13 cellular contexts compared by ENCODE assay signal in the genomic region with DNA sequence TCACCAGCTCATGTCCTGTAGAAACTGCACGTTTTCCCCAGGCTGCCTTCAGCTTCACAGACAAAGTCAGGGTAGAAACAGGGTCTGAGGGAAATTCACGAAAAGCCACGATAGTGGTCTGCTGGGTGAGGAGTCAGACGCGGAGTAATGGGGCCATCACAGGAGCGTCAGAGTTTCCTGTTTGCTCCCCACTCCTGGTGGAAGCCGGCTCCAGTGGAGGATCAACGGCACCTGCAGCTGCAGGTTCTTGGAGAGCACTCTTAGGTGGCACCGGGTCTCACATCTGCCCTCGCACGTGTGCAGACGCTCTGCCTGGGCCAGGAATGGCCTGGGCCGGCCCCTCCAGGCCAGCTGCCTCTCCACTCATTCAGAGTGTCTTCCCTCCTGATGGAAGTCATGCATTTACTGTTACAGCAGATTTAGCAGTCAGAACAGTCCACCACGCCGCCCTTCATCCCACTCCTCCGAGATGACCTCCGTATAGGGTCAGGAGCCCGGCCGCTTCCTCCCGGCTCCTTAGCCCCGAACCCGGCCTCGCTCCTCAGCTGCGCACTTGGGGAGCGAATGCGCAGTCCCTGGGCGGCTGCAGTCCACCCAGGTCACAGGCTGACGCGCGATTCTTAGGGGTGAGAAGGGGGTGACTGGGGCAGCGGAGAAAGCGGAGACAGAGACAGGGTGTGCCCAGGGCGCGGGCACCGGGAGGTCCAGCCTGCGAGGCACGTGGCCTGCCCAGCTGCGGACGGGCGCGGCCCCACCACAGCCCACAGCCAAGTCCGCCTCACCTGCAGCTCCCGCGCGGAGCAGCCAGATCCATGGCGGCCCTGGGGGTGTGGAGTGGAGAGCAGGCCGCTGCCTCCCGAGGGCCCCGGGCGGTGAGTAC.
DNase-seq lines count a peak whose midpoint lies in the region; ATAC-seq and TF ChIP-seq lines count a peak whose summit lies in the region.
"Had no signal": no experiment of that assay in that cellular context is flagged by ENCODE, and none has a peak within 500 bp of the region (broad histone marks: within the 10 kb centered on the region; RNA-seq: fewer than 3 reads in every experiment).

No MANE protein-coding gene starts in this region.

- peaks cover 0 to 7% of the 10 kb centered on the region in 2 donors for H3K27me3 ChIP-seq in tibial artery

- no peak overlapping the region for H3K27ac ChIP-seq in tibial artery

- no peak overlapping the region for H3K27ac Mint-ChIP-seq in activated naive CD8-positive, alpha-beta T cell treated with anti-CD3 and anti-CD28 coated beads, Interleukin-2, amount 10 ng/mL, durations not matched to agents 7 days and 5 days
- H3K27ac Mint-ChIP-seq in activated naive CD8-positive, alpha-beta T cell treated with anti-CD3 and anti-CD28 coated beads, Interleukin-2, amount 50 U/mL, for 24 hours: no peak overlapping the region

- peak; percentile 21 for DNase-seq in activated naive CD8-positive, alpha-beta T cell treated with anti-CD3 and anti-CD28 coated beads, Interleukin-2, amount 10 ng/mL, durations not matched to agents 7 days and 5 days
- no peak for DNase-seq in activated naive CD8-positive, alpha-beta T cell treated with anti-CD3 and anti-CD28 coated beads, Interleukin-2, amount 50 U/mL, for 24 hours
- DNase-seq in SHP77 (lab: John Stamatoyannopoulos, UW) (peak; percentile 12 to 23), mesenteric fat pad (ENCODE audit: low spot score) (peak; percentile 75), tibial artery (peak; percentile 7 to 52), NCI-H1092 treated with DMSO at 0.1 percent for 48 hours (lab: John Stamatoyannopoulos, UW) (no peak), AG20443 (ENCODE audit: low spot score) (no peak), erythroblast (lab: John Stamatoyannopoulos, UW) (no peak)
- DNase-seq: Caco-2, NCI-H146, NCI-H748 treated with DMSO at 0.1 percent for 48 hours had no signal

- no peaks in the 10 kb centered on the region for H3K4me1 ChIP-seq in tibial artery
- H3K4me1 ChIP-seq: Caco-2, HAP-1 had no signal

- intact Hi-C loops in tibial artery (cut with DNase I; ENCODE audit: low total_unique reads): no loop called here

- H3K9me3 Mint-ChIP-seq in activated naive CD8-positive, alpha-beta T cell treated with anti-CD3 and anti-CD28 coated beads, Interleukin-2, amount 10 ng/mL, durations not matched to agents 7 days and 5 days: no peaks in the 10 kb centered on the region
- no peaks in the 10 kb centered on the region for H3K9me3 Mint-ChIP-seq in activated naive CD8-positive, alpha-beta T cell treated with anti-CD3 and anti-CD28 coated beads, Interleukin-2, amount 50 U/mL, for 24 hours

- H3K9me3 ChIP-seq in tibial artery: peaks cover 0 to 3% (median 0%) of the 10 kb centered on the region in 3 donors
- H3K9me3 ChIP-seq: Caco-2, HAP-1 had no signal

- ATAC-seq in activated naive CD8-positive, alpha-beta T cell treated with anti-CD3 and anti-CD28 coated beads, Interleukin-2, amount 10 ng/mL, durations not matched to agents 7 days and 5 days (ENCODE audit: low read depth): no peak
- ATAC-seq in activated naive CD8-positive, alpha-beta T cell treated with anti-CD3 and anti-CD28 coated beads, Interleukin-2, amount 50 U/mL, for 24 hours: no peak
- ATAC-seq: Panc1 had no signal

- H3K4me3 Mint-ChIP-seq in activated naive CD8-positive, alpha-beta T cell treated with anti-CD3 and anti-CD28 coated beads, Interleukin-2, amount 10 ng/mL, durations not matched to agents 7 days and 5 days: no peak overlapping the region
- H3K4me3 Mint-ChIP-seq in activated naive CD8-positive, alpha-beta T cell treated with anti-CD3 and anti-CD28 coated beads, Interleukin-2, amount 50 U/mL, for 24 hours: no peak overlapping the region

- no peak for TF ChIP-seq POLR2A in erythroblast (IDR thresholded peaks at IDR 0.05; ENCODE audit: low read length)

- no peaks in the 10 kb centered on the region for H3K27me3 Mint-ChIP-seq in activated naive CD8-positive, alpha-beta T cell treated with anti-CD3 and anti-CD28 coated beads, Interleukin-2, amount 10 ng/mL, durations not matched to agents 7 days and 5 days
- no peaks in the 10 kb centered on the region for H3K27me3 Mint-ChIP-seq in activated naive CD8-positive, alpha-beta T cell treated with anti-CD3 and anti-CD28 coated beads, Interleukin-2, amount 50 U/mL, for 24 hours

- POLR2A ChIA-PET in activated naive CD8-positive, alpha-beta T cell treated with anti-CD3 and anti-CD28 coated beads, Interleukin-2, amount 10 ng/mL, durations not matched to agents 7 days and 5 days (lab: Charles Lee): no interaction called here

- no peaks in the 10 kb centered on the region for H3K36me3 ChIP-seq in tibial artery
- H3K36me3 ChIP-seq: HAP-1 had no signal

- no peaks in the 10 kb centered on the region for H3K36me3 Mint-ChIP-seq in activated naive CD8-positive, alpha-beta T cell treated with anti-CD3 and anti-CD28 coated beads, Interleukin-2, amount 10 ng/mL, durations not matched to agents 7 days and 5 days
- no peaks in the 10 kb centered on the region for H3K36me3 Mint-ChIP-seq in activated naive CD8-positive, alpha-beta T cell treated with anti-CD3 and anti-CD28 coated beads, Interleukin-2, amount 50 U/mL, for 24 hours (ENCODE audit: low read depth)

- TF ChIP-seq CTCF in tibial artery (IDR thresholded peaks at IDR 0.05): no peak

- no peaks in the 10 kb centered on the region for H3K4me1 Mint-ChIP-seq in activated naive CD8-positive, alpha-beta T cell treated with anti-CD3 and anti-CD28 coated beads, Interleukin-2, amount 10 ng/mL, durations not matched to agents 7 days and 5 days
- H3K4me1 Mint-ChIP-seq in activated naive CD8-positive, alpha-beta T cell treated with anti-CD3 and anti-CD28 coated beads, Interleukin-2, amount 50 U/mL, for 24 hours: no peaks in the 10 kb centered on the region

- H3K4me3 ChIP-seq in tibial artery: no peak overlapping the region
- H3K4me3 ChIP-seq: HAP-1 had no signal

Comparison
In these comparisons a context has a peak if more than half of its experiments do, and no peak if none do; other contexts are left out.
1. DNase-seq: peak in activated naive CD8-positive, alpha-beta T cell treated with anti-CD3 and anti-CD28 coated beads, Interleukin-2, amount 10 ng/mL, durations not matched to agents 7 days and 5 days (single experiment), SHP77 (2 of 2), mesenteric fat pad (single experiment) and tibial artery (2 of 2); none in activated naive CD8-positive, alpha-beta T cell treated with anti-CD3 and anti-CD28 coated beads, Interleukin-2, amount 50 U/mL, for 24 hours (single experiment), NCI-H1092 treated with DMSO at 0.1 percent for 48 hours (single experiment), AG20443 (single experiment) and erythroblast (0 of 2).